8 cellular contexts compared by ENCODE assay signal in genomic region chr1:36703526-36704208, GRCh38.
DNase-seq lines count a peak whose midpoint lies in the region; ATAC-seq, FAIRE-seq and TF ChIP-seq lines count a peak whose summit lies in the region.

No MANE protein-coding gene starts in this region.

- H3K36me3 ChIP-seq in GM12878 (ENCODE audit: control insufficient read depth in 2 of 2, insufficient read depth in 2 of 2, low read length in 1 of 2) = no peaks in the 10 kb centered on the region
- H3K36me3 ChIP-seq in small intestine (ENCODE audit: control insufficient read depth in 2 of 2, insufficient read depth in 2 of 2, low read length in 2 of 2) = no peaks in the 10 kb centered on the region

- intact Hi-C loops in GM12878 (cut with micrococcal nuclease; ENCODE audit: unreplicated experiment) = loop anchor here (1.0 to 5.0 kb wide), 3 partner anchors 96 to 731 kb away; no protein-coding TSS in a partner anchor

- CTCF ChIA-PET in GM12878 (lab: Yijun Ruan, JAX) = interaction anchor here (0.5 kb wide), 1 partner anchor 749 kb away, joined by 3 read pairs; no protein-coding TSS in a partner anchor

- peak; percentile 85 for TF ChIP-seq RAD21 in GM12878 (IDR thresholded peaks at IDR 0.05; ENCODE audit: insufficient read depth, low read depth, low read length)

- SMC1A ChIA-PET in GM12878 (lab: Charles Lee; ENCODE audit: uncharacterized antibody, unreplicated experiment) = no interaction called here

- TF ChIP-seq POLR2A in GM12878 (IDR thresholded peaks at IDR 0.05; ENCODE audit: low read depth, low read length) = no peak

- RAD21 ChIA-PET in GM12878 (lab: Charles Lee; ENCODE audit: unreplicated experiment) = no interaction called here

- POLR2A ChIA-PET in GM12878 (lab: Charles Lee) = no interaction called here

- FAIRE-seq in GM12878 (lab: Jason Lieb, UNC) (peak; percentile 62), small intestine (lab: Jason Lieb, UNC) (no peak)

- H3K27me3 ChIP-seq in GM12878 (replicated peaks in 1 of 2; ENCODE audit: control insufficient read depth in 2 of 2, insufficient read depth in 2 of 2, low read length in 1 of 2) = peaks cover 0 to under 1% of the 10 kb centered on the region in 2 experiments; a peak in 2 of 4 replicates
- H3K27me3 ChIP-seq in small intestine (ENCODE audit: control insufficient read depth in 2 of 2, insufficient read depth in 2 of 2, low read length in 2 of 2) = no peaks in the 10 kb centered on the region

- ATAC-seq in GM12878 = peak; percentile 100
- no peak for ATAC-seq in GM18511 (IDR thresholded peaks at IDR 0.05; ENCODE audit: unreplicated experiment)

- H2AFZ ChIP-seq in GM12878 (ENCODE audit: control insufficient read depth, low read depth, low read length) = no peak overlapping the region

- H3K9me3 ChIP-seq in GM12878 (replicated peaks; ENCODE audit: control insufficient read depth, insufficient read depth, low read length) (no peaks in the 10 kb centered on the region), small intestine (ENCODE audit: control insufficient read depth, low read depth) (no peaks in the 10 kb centered on the region)

- TF ChIP-seq CTCF in GM20000 (IDR thresholded peaks at IDR 0.05; ENCODE audit: extremely low read depth, missing control alignments) (peak; percentile 96), GM12878 (IDR thresholded peaks at IDR 0.05 in 2 of 3, conservative IDR thresholded peaks at IDR 0.05 in 1 of 3; ENCODE audit: control insufficient read depth in 2 of 3, extremely low read depth in 1 of 3, insufficient read depth in 1 of 3, low read depth in 3 of 3, low read length in 3 of 3) (peak; percentile 87 to 93 (median 91))

- no peak overlapping the region for H3K4me3 ChIP-seq in GM12878
- H3K4me3 ChIP-seq in small intestine (ENCODE audit: low read depth in 1 of 2, low read length in 2 of 2) = no peak overlapping the region

- H3K79me2 ChIP-seq in GM12878 (ENCODE audit: control insufficient read depth, insufficient read depth, low read length) = no peaks in the 10 kb centered on the region

- in situ Hi-C loops in GM12878 (cut with MboI) = loop anchor here (5.0 kb wide), 1 partner anchor 734 kb away; no protein-coding TSS in a partner anchor

- 11% methylated on average over 19 of the region's 19 CpGs for WGBS in GM12878 (ENCODE audit: insufficient coverage, insufficient replicate concordance, low lambda C conversion rate, missing lambda C conversion rate)
- WGBS in small intestine, 3 donors = 18 to 23% (median 21%) methylated on average over 19 of the region's 19 CpGs

- H3K9ac ChIP-seq in GM12878 (ENCODE audit: control insufficient read depth, insufficient read depth, low read length) = no peak overlapping the region

- no peak for TF ChIP-seq EP300 in GM12878 (IDR thresholded peaks at IDR 0.05; ENCODE audit: borderline replicate concordance in 1 of 2, control insufficient read depth in 1 of 2, low read depth in 2 of 2, low read length in 2 of 2)

- H3K4me1 ChIP-seq in GM12878 (ENCODE audit: control insufficient read depth, insufficient read depth, low read length) (no peaks in the 10 kb centered on the region), small intestine (ENCODE audit: control insufficient read depth in 2 of 2, insufficient read depth in 1 of 2, low read depth in 1 of 2, low read length in 1 of 2) (no peaks in the 10 kb centered on the region)

- no peak overlapping the region for H3K4me2 ChIP-seq in GM12878 (ENCODE audit: control insufficient read depth, insufficient read depth)

- H4K20me1 ChIP-seq in GM12878 (ENCODE audit: control insufficient read depth, insufficient read depth) = no peaks in the 10 kb centered on the region

- no TSS peak for BruUV-seq in GM12878 (replicated peaks; lab: Mats Ljungman, UMichigan)

- DNase-seq in AG08395 (ENCODE audit: low spot score) (peak; percentile 76), GM20000 (ENCODE audit: low spot score) (peak; percentile 81), NCI-H2029 (lab: John Stamatoyannopoulos, UW) (peak; percentile 99), T-helper 2 cell (peak in 3 of 5 experiments; percentile 16 to 60 (median 36)), GM12878 (ENCODE audit: low read depth, low spot score) (peak; percentile 5), iPS DF 19.7 (ENCODE audit: low read depth, low spot score) (peak; percentile 52), small intestine (peak; percentile 67)

- H3K27ac ChIP-seq in GM12878 (ENCODE audit: control insufficient read depth, insufficient read depth) = no peak overlapping the region
- H3K27ac ChIP-seq in small intestine (ENCODE audit: low read depth in 1 of 2, low read length in 1 of 2) = no peak overlapping the region

TF ChIP-seq in GM12878, 131 proteins besides CTCF, POLR2A, EP300 and RAD21:
- TF ChIP-seq FOXM1 (IDR thresholded peaks at IDR 0.05; ENCODE audit: low read depth, low read length) (no peak), ESRRA (IDR thresholded peaks at IDR 0.05; ENCODE audit: low read length) (no peak), SMC3 (IDR thresholded peaks at IDR 0.05; ENCODE audit: borderline replicate concordance, low read length) (peak; percentile 64; the same call in 1 of the 2 replicates), ZNF384 (IDR thresholded peaks at IDR 0.05; ENCODE audit: borderline replicate concordance, low read depth, low read length) (no peak), TCF12 (IDR thresholded peaks at IDR 0.05; ENCODE audit: low read depth, low read length) (0 out of 2 replicates have a peak, but pooled peaks have one; percentile 48), MAX (IDR thresholded peaks at IDR 0.05; ENCODE audit: low read depth, low read length) (peak; percentile 28; the same call in 1 of the 2 replicates), USF1 (IDR thresholded peaks at IDR 0.05; ENCODE audit: borderline replicate concordance, extremely low read length, insufficient read depth, low read depth, low read length) (peak; percentile 54), YY1 (IDR thresholded peaks at IDR 0.05; ENCODE audit: low read depth, low read length) (peak; percentile 38; the same call in 1 of the 2 replicates), ZZZ3 (IDR thresholded peaks at IDR 0.05; ENCODE audit: control insufficient read depth, insufficient read length, low read depth) (no peak), SREBF1 (IDR thresholded peaks at IDR 0.05; ENCODE audit: low read length) (no peak), RB1 (IDR thresholded peaks at IDR 0.05; ENCODE audit: borderline replicate concordance) (0 out of 2 replicates have a peak, but pooled peaks have one; percentile 33), EGR1 (IDR thresholded peaks at IDR 0.05; ENCODE audit: borderline replicate concordance in 1 of 2, low read depth in 2 of 2, low read length in 2 of 2) (no peak), USF2 (IDR thresholded peaks at IDR 0.05; ENCODE audit: borderline replicate concordance, low read depth, low read length) (no peak; the same call in 1 of the 2 replicates)

Comparison
In these comparisons a context has a peak if more than half of its experiments do, and no peak if none do; other contexts are left out.
1. DNase-seq: peak in every context shown above with its lines; median percentile 99 in NCI-H2029; 81 in GM20000; 76 in AG08395; 67 in small intestine; 52 in iPS DF 19.7; 36 in T-helper 2 cell; 5 in GM12878.